ENCODE assay signal across 19 cellular contexts in the genomic region with DNA sequence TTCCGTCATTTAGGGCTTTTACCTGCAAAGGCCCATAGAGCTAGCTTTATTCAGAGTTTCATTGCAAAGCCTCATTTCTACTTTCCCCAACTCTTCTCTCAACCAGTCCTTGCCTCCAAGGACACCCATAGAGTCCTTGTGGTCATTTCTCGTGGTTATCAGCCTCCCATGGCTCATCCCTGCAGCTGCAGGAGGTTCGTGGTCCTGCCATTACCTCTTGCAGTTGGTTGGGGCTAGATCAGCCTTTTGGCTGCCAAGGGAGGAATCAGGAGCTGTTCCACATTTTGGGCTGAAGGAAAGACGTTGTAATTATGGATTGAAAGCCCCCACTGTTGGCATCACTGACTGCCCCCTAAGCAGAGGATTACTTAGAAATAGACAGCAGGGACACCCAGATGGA.
A peak's percentile ranks its signal among the peaks of the same experiment; 100 is the strongest.
DNase-seq lines count a peak whose midpoint lies in the region; ATAC-seq and TF ChIP-seq lines count a peak whose summit lies in the region.
"Had no signal": no experiment of that assay in that cellular context is flagged by ENCODE, and none has a peak within 500 bp of the region (broad histone marks: within the 10 kb centered on the region; RNA-seq: fewer than 3 reads in every experiment).

No MANE protein-coding gene starts in this region.

- H3K27ac Mint-ChIP-seq in activated CD4-positive, alpha-beta memory T cell treated with anti-CD3 and anti-CD28 coated beads for 36 hours: peak overlapping the region; percentile 86
- no peak overlapping the region for H3K27ac Mint-ChIP-seq in activated CD4-positive, alpha-beta memory T cell treated with anti-CD3 and anti-CD28 coated beads, Interleukin-2, amount 10 ng/mL, durations not matched to agents 7 days and 5 days
- H3K27ac Mint-ChIP-seq in CD8-positive, alpha-beta T cell: peak overlapping the region; percentile 93

- TF ChIP-seq CTCF in CD8-positive, alpha-beta T cell (IDR thresholded peaks at IDR 0.05): no peak
- TF ChIP-seq CTCF in OCI-LY3 (IDR thresholded peaks at IDR 0.05; ENCODE audit: low read depth, low read length): no peak
- TF ChIP-seq CTCF in heart right ventricle (IDR thresholded peaks at IDR 0.05): no peak

- 80 to 83% methylated on average over 4 of the region's 4 CpGs for WGBS in heart right ventricle, 2 donors

- H3K4me2 ChIP-seq in OCI-LY3 (ENCODE audit: low read length): peak overlapping the region; percentile 92
- H3K4me2 ChIP-seq: BLaER1 had no signal

- H3K36me3 Mint-ChIP-seq in activated CD4-positive, alpha-beta memory T cell treated with anti-CD3 and anti-CD28 coated beads for 36 hours: no peaks in the 10 kb centered on the region
- no peaks in the 10 kb centered on the region for H3K36me3 Mint-ChIP-seq in activated CD4-positive, alpha-beta memory T cell treated with anti-CD3 and anti-CD28 coated beads, Interleukin-2, amount 10 ng/mL, durations not matched to agents 7 days and 5 days (ENCODE audit: low read depth)
- H3K36me3 Mint-ChIP-seq in CD8-positive, alpha-beta T cell: peaks cover 3% of the 10 kb centered on the region

- ATAC-seq in CD8-positive, alpha-beta T cell: no peak
- no peak for ATAC-seq in heart right ventricle
- ATAC-seq in sciatic nerve: no peak
- ATAC-seq: PC-3 had no signal

- H3K27me3 Mint-ChIP-seq in activated CD4-positive, alpha-beta memory T cell treated with anti-CD3 and anti-CD28 coated beads for 36 hours: no peaks in the 10 kb centered on the region
- peaks cover 1% of the 10 kb centered on the region for H3K27me3 Mint-ChIP-seq in activated CD4-positive, alpha-beta memory T cell treated with anti-CD3 and anti-CD28 coated beads, Interleukin-2, amount 10 ng/mL, durations not matched to agents 7 days and 5 days
- H3K27me3 Mint-ChIP-seq in CD8-positive, alpha-beta T cell (ENCODE audit: low read depth): no peaks in the 10 kb centered on the region

- no peaks in the 10 kb centered on the region for H3K27me3 ChIP-seq in CD8-positive, alpha-beta T cell (ENCODE audit: insufficient read depth, low read length)
- no peaks in the 10 kb centered on the region for H3K27me3 ChIP-seq in OCI-LY3 (ENCODE audit: low read depth, low read length)
- H3K27me3 ChIP-seq in heart right ventricle: peaks cover 0 to 13% (median 3%) of the 10 kb centered on the region in 7 donors
- H3K27me3 ChIP-seq: BLaER1, SJCRH30 had no signal

- POLR2A ChIA-PET in activated CD4-positive, alpha-beta memory T cell treated with anti-CD3 and anti-CD28 coated beads for 36 hours (lab: Charles Lee): no interaction called here
- POLR2A ChIA-PET in activated CD4-positive, alpha-beta memory T cell treated with anti-CD3 and anti-CD28 coated beads, Interleukin-2, amount 10 ng/mL, durations not matched to agents 7 days and 5 days (lab: Charles Lee): no interaction called here
- POLR2A ChIA-PET in CD8-positive, alpha-beta T cell (lab: Charles Lee): interaction anchor here (0.8 to 2.3 kb wide), 3 partner anchors 45 to 231 kb away, joined by 3 to 54 read pairs (median 9); partner anchors contain the start of gene MAN2A1
- POLR2A ChIA-PET in HEK293T (lab: Yijun Ruan, JAX): no interaction called here

- no peaks in the 10 kb centered on the region for H3K9me3 ChIP-seq in CD8-positive, alpha-beta T cell (ENCODE audit: low read length)
- H3K9me3 ChIP-seq in OCI-LY3 (ENCODE audit: insufficient read depth, low read length) (no peaks in the 10 kb centered on the region; the same call in 1 of the 2 replicates), heart right ventricle (peaks cover 0 to 12% (median 0%) of the 10 kb centered on the region in 11 donors)
- H3K9me3 ChIP-seq: BLaER1, SJCRH30 had no signal

- no peaks in the 10 kb centered on the region for H3K36me3 ChIP-seq in CD8-positive, alpha-beta T cell (ENCODE audit: insufficient read depth, low read length)
- no peaks in the 10 kb centered on the region for H3K36me3 ChIP-seq in OCI-LY3 (replicated peaks; ENCODE audit: low read depth, low read length)
- H3K36me3 ChIP-seq in heart right ventricle: no peaks in the 10 kb centered on the region
- H3K36me3 ChIP-seq: BLaER1, SJCRH30 had no signal

- no peak overlapping the region for H3K9ac ChIP-seq in OCI-LY3 (ENCODE audit: low read length)
- H3K9ac ChIP-seq: BLaER1 had no signal

- intact Hi-C loops in activated CD4-positive, alpha-beta memory T cell treated with anti-CD3 and anti-CD28 coated beads for 36 hours (cut with micrococcal nuclease): loop anchor here (2.0 to 5.0 kb wide), 2 partner anchors 63 to 230 kb away; no protein-coding TSS in a partner anchor
- intact Hi-C loops in CD8-positive, alpha-beta T cell (cut with DNase I, micrococcal nuclease): loop anchor here (1.0 to 5.0 kb wide), 9 partner anchors 46 to 1538 kb away; partner anchors contain the start of gene FBXL17 (in 1 of the 2)
- intact Hi-C loops in heart right ventricle (cut with DNase I) (no loop called here), sciatic nerve (cut with DNase I) (no loop called here)

- H3K79me2 ChIP-seq in OCI-LY3 (ENCODE audit: low read length): no peaks in the 10 kb centered on the region

- CTCF ChIA-PET in activated CD4-positive, alpha-beta memory T cell treated with anti-CD3 and anti-CD28 coated beads for 36 hours (lab: Charles Lee): no interaction called here
- CTCF ChIA-PET in activated CD4-positive, alpha-beta memory T cell treated with anti-CD3 and anti-CD28 coated beads, Interleukin-2, amount 10 ng/mL, durations not matched to agents 7 days and 5 days (lab: Charles Lee): no interaction called here
- CTCF ChIA-PET in CD8-positive, alpha-beta T cell (lab: Charles Lee): interaction anchor here (0.7 to 2.5 kb wide), 3 partner anchors 60 to 133 kb away, joined by 3 to 16 read pairs (median 3); no protein-coding TSS in a partner anchor
- CTCF ChIA-PET in HEK293T (lab: Yijun Ruan, JAX): no interaction called here

- peak overlapping the region; percentile 30; the same call in 1 of the 2 replicates for H2AFZ ChIP-seq in OCI-LY3 (ENCODE audit: low read depth, low read length)

- H3K9me3 Mint-ChIP-seq in activated CD4-positive, alpha-beta memory T cell treated with anti-CD3 and anti-CD28 coated beads for 36 hours: no peaks in the 10 kb centered on the region
- no peaks in the 10 kb centered on the region for H3K9me3 Mint-ChIP-seq in activated CD4-positive, alpha-beta memory T cell treated with anti-CD3 and anti-CD28 coated beads, Interleukin-2, amount 10 ng/mL, durations not matched to agents 7 days and 5 days
- no peaks in the 10 kb centered on the region for H3K9me3 Mint-ChIP-seq in CD8-positive, alpha-beta T cell

- H3K4me1 ChIP-seq in CD8-positive, alpha-beta T cell (ENCODE audit: insufficient read depth, low read length): peaks cover 43% of the 10 kb centered on the region
- H3K4me1 ChIP-seq in OCI-LY3 (ENCODE audit: low read length): peaks cover 48% of the 10 kb centered on the region
- H3K4me1 ChIP-seq in heart right ventricle: peaks cover 0 to 6% (median 0%) of the 10 kb centered on the region in 9 donors
- H3K4me1 ChIP-seq: BLaER1 had no signal

- no peak overlapping the region for H3K4me3 ChIP-seq in CD8-positive, alpha-beta T cell (ENCODE audit: low read depth, low read length)
- H3K4me3 ChIP-seq in OCI-LY3 (ENCODE audit: low read length) (no peak overlapping the region; the same call in 1 of the 2 replicates), heart right ventricle (no peak overlapping the region)
- H3K4me3 ChIP-seq: BLaER1, SJCRH30 had no signal

- H4K20me1 ChIP-seq in OCI-LY3 (ENCODE audit: insufficient read depth, low read length): no peaks in the 10 kb centered on the region
- H4K20me1 ChIP-seq: BLaER1 had no signal

- H3K4me1 Mint-ChIP-seq in activated CD4-positive, alpha-beta memory T cell treated with anti-CD3 and anti-CD28 coated beads for 36 hours (ENCODE audit: low read depth): peaks cover 35% of the 10 kb centered on the region
- H3K4me1 Mint-ChIP-seq in activated CD4-positive, alpha-beta memory T cell treated with anti-CD3 and anti-CD28 coated beads, Interleukin-2, amount 10 ng/mL, durations not matched to agents 7 days and 5 days: peaks cover 9% of the 10 kb centered on the region
- peaks cover 68% of the 10 kb centered on the region for H3K4me1 Mint-ChIP-seq in CD8-positive, alpha-beta T cell (ENCODE audit: low read depth)

- peak overlapping the region; percentile 13 for H3K27ac ChIP-seq in CD8-positive, alpha-beta T cell (ENCODE audit: low read depth, low read length)
- H3K27ac ChIP-seq in OCI-LY3 (ENCODE audit: low read length) (peak overlapping the region; percentile 81; the same call in 1 of the 2 replicates), heart right ventricle (peak overlapping the region in 1 of 10 donors; percentile 44)
- H3K27ac ChIP-seq: BLaER1 had no signal

- no peak overlapping the region for H3K4me3 Mint-ChIP-seq in activated CD4-positive, alpha-beta memory T cell treated with anti-CD3 and anti-CD28 coated beads for 36 hours
- no peak overlapping the region for H3K4me3 Mint-ChIP-seq in activated CD4-positive, alpha-beta memory T cell treated with anti-CD3 and anti-CD28 coated beads, Interleukin-2, amount 10 ng/mL, durations not matched to agents 7 days and 5 days
- H3K4me3 Mint-ChIP-seq in CD8-positive, alpha-beta T cell: peak overlapping the region; percentile 73

- no peak for DNase-seq in activated CD4-positive, alpha-beta memory T cell treated with anti-CD3 and anti-CD28 coated beads for 36 hours
- DNase-seq in activated CD4-positive, alpha-beta memory T cell treated with anti-CD3 and anti-CD28 coated beads, Interleukin-2, amount 10 ng/mL, durations not matched to agents 7 days and 5 days: no peak
- DNase-seq in CD8-positive, alpha-beta T cell: no peak
- peak; percentile 77 for DNase-seq in myocyte (ENCODE audit: low read depth)
- DNase-seq in heart right ventricle: no peak
- DNase-seq in sciatic nerve (ENCODE audit: low spot score): no peak
- DNase-seq in HEK293T (ENCODE audit: extremely low spot score): no peak
- DNase-seq: COR-L47; DMS153; GOT3; KBM-7; NCI-H1105 treated with DMSO at 0.1 percent for 48 hours; NCI-H187; NCI-H69; NK-92 treated with Interleukin-12 subunit alpha and Interleukin-12 subunit beta, amount 100 ng/mL, for 24 hours; PC-3 had no signal

TF ChIP-seq in HEK293T, 16 proteins besides CTCF, POLR2A, EP300 and RAD21:
- TF ChIP-seq FOXM1 (IDR thresholded peaks at IDR 0.05; ENCODE audit: borderline replicate concordance) (no peak), L3MBTL2 (conservative IDR thresholded peaks at IDR 0.05) (no peak), ZNF384 (IDR thresholded peaks at IDR 0.05) (no peak)
TF ChIP-seq in HEK293T: peak in this region for 0.

Comparison
In these comparisons a context has a peak if more than half of its experiments do, and no peak if none do; other contexts are left out.
1. intact Hi-C loops: an anchor here in activated CD4-positive, alpha-beta memory T cell treated with anti-CD3 and anti-CD28 coated beads for 36 hours (2.0 to 5.0 kb wide) and CD8-positive, alpha-beta T cell (1.0 to 5.0 kb wide); none called in heart right ventricle and sciatic nerve.